Comparison of ENCODE assay signal across 21 cellular contexts in genomic region chr4:119589165-119589564, GRCh38. TPM values are rescaled to one million over a fixed set of nuclear protein-coding genes. Genes with fewer than 3 reads are reported as not detected.
A peak's percentile ranks its signal among the peaks of the same experiment; 100 is the strongest.
DNase-seq lines count a peak whose midpoint lies in the region; ATAC-seq and TF ChIP-seq lines count a peak whose summit lies in the region.
"Had no signal": no experiment of that assay in that cellular context is flagged by ENCODE, and none has a peak within 500 bp of the region (broad histone marks: within the 10 kb centered on the region; RNA-seq: fewer than 3 reads in every experiment).

No MANE protein-coding gene starts in this region.

- no peak for TF ChIP-seq CTCF in omental fat pad (IDR thresholded peaks at IDR 0.05)

- ATAC-seq in omental fat pad (ENCODE audit: low FRiP score) (peak; percentile 47), GM19328 (IDR thresholded peaks at IDR 0.05; ENCODE audit: unreplicated experiment) (no peak)
- ATAC-seq: activated T-cell treated with anti-CD3 and anti-CD28 coated beads, Interleukin-2, amount 50 U/mL, for 4 hours; effector memory CD8-positive, alpha-beta T cell; stimulated activated effector memory CD8-positive, alpha-beta T cell treated with anti-CD3 and anti-CD28 coated beads, Interleukin-12 subunit alpha, Interleukin-12 subunit beta, amount 100 ng/mL, for 72 hours had no signal

- DNase-seq in AG08396 (ENCODE audit: low spot score) (peak; percentile 12), M059J (ENCODE audit: low read depth) (peak; percentile 6), fibroblast of peridontal ligament (ENCODE audit: extremely low read depth) (peak; percentile 18), omental fat pad (ENCODE audit: low spot score) (no peak), NCI-H748 (lab: John Stamatoyannopoulos, UW; ENCODE audit: unreplicated experiment) (no peak), CD1c-positive myeloid dendritic cell (ENCODE audit: extremely low spot score) (no peak), NCI-H2227 (lab: John Stamatoyannopoulos, UW; ENCODE audit: unreplicated experiment) (no peak)
- DNase-seq: activated B cell treated with CpG ODN at 0.5 μM for 24 hours; activated CD4-positive, alpha-beta T cell treated with anti-CD3 and anti-CD28 coated beads, Interleukin-2, amount 10 ng/mL, durations not matched to agents 7 days and 5 days; activated T-cell treated with anti-CD3 and anti-CD28 coated beads, Interleukin-2, amount 50 U/mL, for 4 hours; AML-193; CD4-positive, alpha-beta T cell; central memory CD4-positive, alpha-beta T cell; effector memory CD8-positive, alpha-beta T cell; EL; H7; hypothalamus; mesendoderm; NCI-H1048 had no signal

RNA-seq across cellular contexts. Expression of gene PDE5A, which starts 39.4 kb away (rescaled TPM):
- 42.0 and 51.5 TPM in 2 replicates for total RNA-seq in M059J (2014; rRNA removed; shearing (Covaris generic))
- 10 to 100 TPM in 3 of 4 donors, 1 to 10 TPM in 1; 6.1 to 27.1 (median 11.3) TPM for total RNA-seq in omental fat pad

Comparison
In these comparisons a context has a peak if more than half of its experiments do, and no peak if none do; other contexts are left out.
1. DNase-seq: peak in AG08396 (single experiment), M059J (single experiment) and fibroblast of peridontal ligament (single experiment); none in omental fat pad (single experiment), NCI-H748 (single experiment), CD1c-positive myeloid dendritic cell (single experiment) and NCI-H2227 (single experiment).